In genomic region chr6:124110514-124110913, GRCh38 we compare ENCODE assay signal across 8 cellular contexts.
"Had no signal": no experiment of that assay in that cellular context is flagged by ENCODE, and none has a peak within 500 bp of the region (broad histone marks: within the 10 kb centered on the region; RNA-seq: fewer than 3 reads in every experiment).

No MANE protein-coding gene starts in this region.

- FAIRE-seq: G401.6, GM12878, GM12891, GM12892, GM18507, GM19239 had no signal

- DNase-seq: GDM1, GF-D8 had no signal

- H3K4me3 ChIP-seq: GM12878 had no signal

- ATAC-seq: GM12878 had no signal
